ENCODE assay signal across 8 cellular contexts in genomic region chr15:74540761-74541493, GRCh38. TPM values are rescaled to one million over a fixed set of nuclear protein-coding genes. Genes with fewer than 3 reads are reported as not detected.
A peak's percentile ranks its signal among the peaks of the same experiment; 100 is the strongest.
DNase-seq lines count a peak whose midpoint lies in the region; ATAC-seq and TF ChIP-seq lines count a peak whose summit lies in the region.

Gene ARID3B, plus strand, starts transcription at chr15:74541220. Its CDS starts 2,717 bp downstream, at chr15:74543937.

- POLR2A ChIA-PET in CD4-positive, alpha-beta T cell (lab: Charles Lee) = interaction anchor here (0.8 to 3.0 kb wide), 12 partner anchors 10 to 911 kb away, joined by 3 to 61 read pairs (median 4); partner anchors contain the start of genes CLK3, COX5A, MAN2C1 and PPCDC

- H3K4me3 ChIP-seq in HL-60 (replicated peaks; ENCODE audit: insufficient read depth, low read length) (peak within 1 kb of the TSS; percentile 92), right lobe of liver (peak within 1 kb of the TSS; percentile 90 to 96 (median 91))

- CTCF ChIA-PET in CD4-positive, alpha-beta T cell (lab: Charles Lee) = interaction anchor here (0.6 to 1.6 kb wide), 4 partner anchors 51 to 174 kb away, joined by 3 to 7 read pairs (median 4); partner anchors contain the start of gene UBL7

- H3K27me3 ChIP-seq in CD4-positive, alpha-beta T cell (ENCODE audit: control insufficient read depth, insufficient read depth, low read length) = no peaks in the 10 kb centered on the region
- H3K27me3 ChIP-seq in HL-60 (ENCODE audit: insufficient read depth, poor library complexity, severe bottlenecking) = no peaks in the 10 kb centered on the region
- H3K27me3 ChIP-seq in right lobe of liver = no peaks in the 10 kb centered on the region

- no peaks in the 10 kb centered on the region for H3K9me3 ChIP-seq in CD4-positive, alpha-beta T cell (ENCODE audit: control insufficient read depth, low read length)
- no peaks in the 10 kb centered on the region for H3K9me3 ChIP-seq in right lobe of liver

- H3K4me1 ChIP-seq in right lobe of liver = peaks cover 0 to 14% (median 3%) of the 10 kb centered on the region in 4 donors

- H3K27ac ChIP-seq in CD4-positive, alpha-beta T cell (ENCODE audit: low read depth, low read length) = peak within 1 kb of the TSS; percentile 85
- H3K27ac ChIP-seq in HL-60 (replicated peaks) (peak within 1 kb of the TSS; percentile 89), right lobe of liver (peak within 1 kb of the TSS; percentile 42 to 82 (median 71))

- peak; percentile 90 to 96 (median 94) for DNase-seq in CD4-positive, alpha-beta T cell
- DNase-seq in HL-60 (ENCODE audit: low read depth in 1 of 2, low spot score in 1 of 2) (peak; percentile 98), NCI-H82 treated with DMSO at 0.1 percent for 48 hours (lab: John Stamatoyannopoulos, UW; ENCODE audit: unreplicated experiment) (peak; percentile 94), dermis microvascular lymphatic vessel endothelial cell (ENCODE audit: low read depth in 2 of 2) (peak; percentile 94 to 98), right lobe of liver (peak; percentile 98 to 99 (median 99))
- DNase-seq in activated CD4-positive, alpha-beta T cell treated with anti-CD3 and anti-CD28 coated beads, Interleukin-2, amount 50 U/mL, for 48 hours = peak; percentile 97
- peak; percentile 96 for DNase-seq in stimulated activated CD4-positive, alpha-beta T cell treated with anti-CD3 and anti-CD28 coated beads, Interleukin-4, amount 100 ng/mL, for 1 hour

- peak; percentile 82 for ATAC-seq in CD4-positive, alpha-beta T cell (ENCODE audit: poor library complexity)
- ATAC-seq in GM19455 (IDR thresholded peaks at IDR 0.05; ENCODE audit: unreplicated experiment) (peak; percentile 76), right lobe of liver (peak; percentile 98 to 99 (median 98))

- H3K27ac Mint-ChIP-seq in CD4-positive, alpha-beta T cell = peak within 1 kb of the TSS; percentile 91

- no peaks in the 10 kb centered on the region for H3K27me3 Mint-ChIP-seq in CD4-positive, alpha-beta T cell

- H3K4me3 Mint-ChIP-seq in CD4-positive, alpha-beta T cell = peak within 1 kb of the TSS; percentile 95

- WGBS in right lobe of liver (ENCODE audit: insufficient coverage, low coverage, low lambda C conversion rate, missing lambda C conversion rate) = under 1% methylated on average over 32 of the region's 73 CpGs

- peak; percentile 66 for TF ChIP-seq POLR2A in right lobe of liver (IDR thresholded peaks at IDR 0.05)

- peaks cover 52% of the 10 kb centered on the region for H3K4me1 Mint-ChIP-seq in CD4-positive, alpha-beta T cell (ENCODE audit: low read depth)

- TF ChIP-seq CTCF in CD4-positive, alpha-beta T cell (IDR thresholded peaks at IDR 0.05) = no peak
- TF ChIP-seq CTCF in HL-60 (IDR thresholded peaks at IDR 0.05; ENCODE audit: insufficient read depth, low read length) (no peak), right lobe of liver (IDR thresholded peaks at IDR 0.05) (no peak)

- peaks cover 40% of the 10 kb centered on the region for H3K36me3 Mint-ChIP-seq in CD4-positive, alpha-beta T cell (ENCODE audit: low read depth)

- no peaks in the 10 kb centered on the region for H3K9me3 Mint-ChIP-seq in CD4-positive, alpha-beta T cell

- H3K36me3 ChIP-seq in right lobe of liver = peaks cover 0 to 4% (median 0%) of the 10 kb centered on the region in 4 donors

- intact Hi-C loops in CD4-positive, alpha-beta T cell (cut with DNase I, micrococcal nuclease) = loop anchor here (1.0 to 10.0 kb wide), 16 partner anchors 51 to 1104 kb away; partner anchors contain the start of genes COX5A (in 2 of the 2), UBL7 (in 2 of the 2), CSK (in 1 of the 2) and EDC3 (in 1 of the 2)
- intact Hi-C loops in right lobe of liver (cut with DNase I) = loop anchor here (5.0 to 10.0 kb wide), 2 partner anchors 71 to 74 kb away; partner anchors contain the start of gene CLK3 (in 1 of the 2)

RNA-seq across cellular contexts. Expression of gene ARID3B, which starts in this region (rescaled TPM):
- total RNA-seq in CD4-positive, alpha-beta T cell = 10 to 100 TPM; 25.0 to 27.9 TPM
- total RNA-seq in dermis microvascular lymphatic vessel endothelial cell = 1.8 and 3.2 TPM in 2 replicates
- total RNA-seq in right lobe of liver = 1 to 10 TPM; 1.5 to 3.2 (median 2.3) TPM

Comparison
In these comparisons a context has a peak if more than half of its experiments do, and no peak if none do; other contexts are left out.
1. Peak in every context shown above with its lines: DNase-seq, ATAC-seq, H3K4me3 ChIP-seq and H3K27ac ChIP-seq.